13 cellular contexts compared by ENCODE assay signal in genomic region chr1:179127163-179127895, GRCh38. TPM values are rescaled to one million over a fixed set of nuclear protein-coding genes. Genes with fewer than 3 reads are reported as not detected.
DNase-seq lines count a peak whose midpoint lies in the region; ATAC-seq and TF ChIP-seq lines count a peak whose summit lies in the region.
"Had no signal": no experiment of that assay in that cellular context is flagged by ENCODE, and none has a peak within 500 bp of the region (broad histone marks: within the 10 kb centered on the region; RNA-seq: fewer than 3 reads in every experiment).

No MANE protein-coding gene starts in this region.

- TF ChIP-seq CTCF in fibroblast of the aortic adventitia (IDR thresholded peaks at IDR 0.05; ENCODE audit: insufficient read depth, low read length): no peak
- no peak for TF ChIP-seq CTCF in stomach (IDR thresholded peaks at IDR 0.05)

- no peak overlapping the region for H3K4me3 Mint-ChIP-seq in activated naive CD8-positive, alpha-beta T cell treated with anti-CD3 and anti-CD28 coated beads, Interleukin-2, amount 50 U/mL, for 24 hours
- H3K4me3 Mint-ChIP-seq: T-helper 2 cell treated with Interferon-gamma antibody and Interleukin-4, amounts not matched to agents 5 μg/mL and 100 μg/mL, for 36 hours had no signal

- no peaks in the 10 kb centered on the region for H3K9me3 Mint-ChIP-seq in activated naive CD8-positive, alpha-beta T cell treated with anti-CD3 and anti-CD28 coated beads, Interleukin-2, amount 50 U/mL, for 24 hours

- peaks cover 0 to 25% (median 20%) of the 10 kb centered on the region in 4 donors for H3K36me3 ChIP-seq in stomach

- peak overlapping the region; percentile 39 for H3K27ac Mint-ChIP-seq in activated naive CD8-positive, alpha-beta T cell treated with anti-CD3 and anti-CD28 coated beads, Interleukin-2, amount 50 U/mL, for 24 hours
- H3K27ac Mint-ChIP-seq: T-helper 2 cell treated with Interferon-gamma antibody and Interleukin-4, amounts not matched to agents 5 μg/mL and 100 μg/mL, for 36 hours had no signal

- H3K27me3 ChIP-seq in stomach: no peaks in the 10 kb centered on the region

- no peak overlapping the region for H3K4me3 ChIP-seq in fibroblast of the aortic adventitia (ENCODE audit: low read depth, low read length)
- no peak overlapping the region for H3K4me3 ChIP-seq in stomach
- H3K4me3 ChIP-seq: HAP-1 had no signal

- DNase-seq in HCEC 1CT (peak; percentile 63), fibroblast of the aortic adventitia (ENCODE audit: low read depth) (peak; percentile 68), stomach (no peak), NCI-H2196 treated with DMSO at 0.1 percent for 48 hours (lab: John Stamatoyannopoulos, UW; ENCODE audit: unreplicated experiment) (no peak)
- no peak for DNase-seq in activated naive CD8-positive, alpha-beta T cell treated with anti-CD3 and anti-CD28 coated beads, Interleukin-2, amount 50 U/mL, for 24 hours
- DNase-seq in activated effector memory CD4-positive, alpha-beta T cell treated with anti-CD3 and anti-CD28 coated beads, Interleukin-2, amount 50 U/mL, for 16 hours: no peak
- DNase-seq: activated naive CD4-positive, alpha-beta T cell treated with Interleukin-2 at 50 U/mL for 16 hours; DMS 273 treated with DMSO at 0.1 percent for 48 hours; effector CD4-positive, alpha-beta T cell; NCI-H2029 treated with DMSO at 0.1 percent for 48 hours had no signal

- H3K27me3 Mint-ChIP-seq in activated naive CD8-positive, alpha-beta T cell treated with anti-CD3 and anti-CD28 coated beads, Interleukin-2, amount 50 U/mL, for 24 hours: no peaks in the 10 kb centered on the region

- no peaks in the 10 kb centered on the region for H3K9me3 ChIP-seq in stomach
- H3K9me3 ChIP-seq: HAP-1 had no signal

- no peak for ATAC-seq in activated naive CD8-positive, alpha-beta T cell treated with anti-CD3 and anti-CD28 coated beads, Interleukin-2, amount 50 U/mL, for 24 hours
- no peak for ATAC-seq in GM18511 (IDR thresholded peaks at IDR 0.05; ENCODE audit: unreplicated experiment)

- TF ChIP-seq POLR2A in stomach (IDR thresholded peaks at IDR 0.05): no peak

- H3K4me1 Mint-ChIP-seq in activated naive CD8-positive, alpha-beta T cell treated with anti-CD3 and anti-CD28 coated beads, Interleukin-2, amount 50 U/mL, for 24 hours: peaks cover 35% of the 10 kb centered on the region

- peaks cover 5% of the 10 kb centered on the region for H3K36me3 Mint-ChIP-seq in activated naive CD8-positive, alpha-beta T cell treated with anti-CD3 and anti-CD28 coated beads, Interleukin-2, amount 50 U/mL, for 24 hours (ENCODE audit: low read depth)

- intact Hi-C loops in stomach (cut with DNase I; ENCODE audit: low total_unique reads): no loop called here

- H3K27ac ChIP-seq in stomach: peak overlapping the region in 3 of 5 donors; percentile 5 to 30 (median 16)

- H3K4me1 ChIP-seq in stomach: peaks cover 11 to 40% (median 24%) of the 10 kb centered on the region in 4 donors
- H3K4me1 ChIP-seq: HAP-1 had no signal

- whole genome bisulfite sequencing in stomach, 5 donors: 84 to 95% (median 89%) methylated on average over 5 of the region's 5 CpGs

- no peak for TF ChIP-seq EP300 in stomach (IDR thresholded peaks at IDR 0.05)

RNA-seq across cellular contexts. Expression of gene TOR3A, which starts 45.5 kb away (rescaled TPM):
- total RNA-seq in fibroblast of the aortic adventitia (ENCODE audit: low replicate concordance) (32.5 and 92.2 TPM in 2 replicates), stomach (100 to 1,000 TPM in 1 of 5 donors, 10 to 100 TPM in 3, 1 to 10 TPM in 1; 5.3 to 285 (median 32.1) TPM)
- polyA plus RNA-seq in stomach: 10 to 100 TPM in 2 of 3 donors, 1 to 10 TPM in 1; 8.2 to 13.3 (median 10.6) TPM

Comparison
In these comparisons a context has a peak if more than half of its experiments do, and no peak if none do; other contexts are left out.
1. DNase-seq: peak in HCEC 1CT (single experiment) and fibroblast of the aortic adventitia (single experiment); none in activated naive CD8-positive, alpha-beta T cell treated with anti-CD3 and anti-CD28 coated beads, Interleukin-2, amount 50 U/mL, for 24 hours (single experiment), stomach (single experiment), NCI-H2196 treated with DMSO at 0.1 percent for 48 hours (single experiment) and activated effector memory CD4-positive, alpha-beta T cell treated with anti-CD3 and anti-CD28 coated beads, Interleukin-2, amount 50 U/mL, for 16 hours (single experiment).